In genomic region chr1:24108334-24109165, GRCh38 we compare ENCODE assay signal across 13 cellular contexts. TPM values are rescaled to one million over a fixed set of nuclear protein-coding genes. Genes with fewer than 3 reads are reported as not detected.
DNase-seq lines count a peak whose midpoint lies in the region; ATAC-seq and TF ChIP-seq lines count a peak whose summit lies in the region.
"Had no signal": no experiment of that assay in that cellular context is flagged by ENCODE, and none has a peak within 500 bp of the region (broad histone marks: within the 10 kb centered on the region; RNA-seq: fewer than 3 reads in every experiment).

No MANE protein-coding gene starts in this region.

- intact Hi-C loops in left cardiac atrium (cut with DNase I): no loop called here
- intact Hi-C loops in cardiac septum (cut with DNase I): no loop called here
- intact Hi-C loops in testis (cut with DNase I; ENCODE audit: low total_unique reads): no loop called here

- TF ChIP-seq CTCF in testis (IDR thresholded peaks at IDR 0.05): no peak

- H3K27me3 ChIP-seq in adipocyte (replicated peaks; ENCODE audit: control insufficient read depth, insufficient read depth, low read length) (no peaks in the 10 kb centered on the region), testis (no peaks in the 10 kb centered on the region)

- no peaks in the 10 kb centered on the region for H3K9me3 ChIP-seq in adipocyte (ENCODE audit: control insufficient read depth, low read length)
- H3K9me3 ChIP-seq in testis: no peaks in the 10 kb centered on the region

- ATAC-seq in left cardiac atrium (peak in 1 of 2 donors; percentile 46), GM18505 (IDR thresholded peaks at IDR 0.05; ENCODE audit: unreplicated experiment) (no peak)
- ATAC-seq: stimulated activated memory B cell treated with anti-CD40 and anti-IgM and Interleukin-4, amounts not matched to agents 10 μg/mL and 1 μg/mL and 100 μg/mL, for 72 hours had no signal

- TF ChIP-seq POLR2A in testis (IDR thresholded peaks at IDR 0.05) (no peak), GM18505 (IDR thresholded peaks at IDR 0.05; ENCODE audit: borderline replicate concordance, extremely low read depth, insufficient read depth, insufficient read length) (no peak)

- H3K27ac ChIP-seq in testis: peak overlapping the region; percentile 66 to 73
- H3K27ac ChIP-seq: dorsolateral prefrontal cortex had no signal

- H3K36me3 ChIP-seq in adipocyte (ENCODE audit: control insufficient read depth, insufficient read depth, low read length, severe bottlenecking) (no peaks in the 10 kb centered on the region), testis (ENCODE audit: low read depth, missing control alignments) (no peaks in the 10 kb centered on the region)

- H3K9ac ChIP-seq in adipocyte (ENCODE audit: low read length): peak overlapping the region; percentile 66

- H3K4me1 ChIP-seq in adipocyte (ENCODE audit: control insufficient read depth, insufficient read depth, low read length) (peaks cover 47% of the 10 kb centered on the region), testis (peaks cover 32% of the 10 kb centered on the region)

- WGBS in testis, 2 donors: 58 to 84% methylated on average over 9 to 20 of the region's 22 CpGs

- H3K4me3 ChIP-seq in adipocyte (ENCODE audit: low read length) (no peak overlapping the region), testis (peak overlapping the region in 1 of 2 donors; percentile 38)
- H3K4me3 ChIP-seq: dorsolateral prefrontal cortex had no signal

- DNase-seq in left cardiac atrium (peak; percentile 68), cardiac septum (ENCODE audit: low spot score) (no peak), adipocyte (ENCODE audit: low read depth) (peak; percentile 54), hepatic stellate cell (ENCODE audit: low spot score) (peak; percentile 89), testis (peak; percentile 75), NCI-H2081 (lab: John Stamatoyannopoulos, UW) (no peak), NCI-H345 treated with DMSO at 0.1 percent for 48 hours (lab: John Stamatoyannopoulos, UW; ENCODE audit: unreplicated experiment) (no peak)
- DNase-seq: activated CD4-positive, alpha-beta T cell treated with anti-CD3 and anti-CD28 coated beads, Interleukin-2, amount 50 U/mL, for 4 hours; NCI-H82 had no signal

RNA-seq across cellular contexts. Expression of gene MYOM3, which starts 3.4 kb away (rescaled TPM):
- total RNA-seq in left cardiac atrium (100 to 1,000 TPM; 160 to 224 TPM), cardiac septum (249 TPM), testis (10 to 100 TPM; 26.8 to 39.5 TPM)
- polyA plus RNA-seq in testis (ENCODE audit: insufficient read depth, low read depth, low replicate concordance): 22.4 TPM
- total RNA-seq: neural crest cell had no signal

RNA-seq across cellular contexts. Expression of gene IL22RA1, which starts 34.4 kb away (rescaled TPM):
- under 1 TPM; 0.09 to 0.26 TPM for total RNA-seq in left cardiac atrium
- 0.35 TPM for total RNA-seq in cardiac septum
- total RNA-seq in testis: under 1 TPM; 0.31 to 0.93 TPM
- 0.95 TPM for polyA plus RNA-seq in testis (ENCODE audit: insufficient read depth, low read depth, low replicate concordance)
- total RNA-seq: neural crest cell had no signal

Comparison
In these comparisons a context has a peak if more than half of its experiments do, and no peak if none do; other contexts are left out.
1. DNase-seq: peak in left cardiac atrium (single experiment), adipocyte (single experiment), hepatic stellate cell (single experiment) and testis (single experiment); none in cardiac septum (single experiment), NCI-H2081 (0 of 2) and NCI-H345 treated with DMSO at 0.1 percent for 48 hours (single experiment).